ENCODE assay signal across 33 cellular contexts in genomic region chr19:44532819-44533218, GRCh38. TPM values are rescaled to one million over a fixed set of nuclear protein-coding genes. Genes with fewer than 3 reads are reported as not detected.
"Had no signal": no experiment of that assay in that cellular context is flagged by ENCODE, and none has a peak within 500 bp of the region (broad histone marks: within the 10 kb centered on the region; RNA-seq: fewer than 3 reads in every experiment).

No MANE protein-coding gene starts in this region.

- H3K9me3 ChIP-seq: colonic mucosa, esophagus squamous epithelium, gastrocnemius medialis, left lung, lower lobe of right lung, mucosa of descending colon had no signal

- H3K4me3 ChIP-seq: colonic mucosa, esophagus squamous epithelium, gastrocnemius medialis, heart right ventricle, left lung, lower lobe of right lung, mucosa of descending colon had no signal

- H3K27ac ChIP-seq: colonic mucosa, epithelial cell of prostate, esophagus squamous epithelium, gastrocnemius medialis, heart right ventricle, left lung, lower lobe of right lung had no signal

- H3K4me1 ChIP-seq: colonic mucosa, esophagus squamous epithelium, gastrocnemius medialis, heart right ventricle, left lung, lower lobe of right lung had no signal

- H3K27me3 ChIP-seq: colonic mucosa had no signal

- H3K36me3 ChIP-seq: colonic mucosa, esophagus squamous epithelium, gastrocnemius medialis, heart right ventricle, left lung, lower lobe of right lung had no signal

- FAIRE-seq: endometrium, islet of Langerhans had no signal

- ATAC-seq: effector memory CD8-positive, alpha-beta T cell; esophagus mucosa; gastrocnemius medialis; heart right ventricle; left cardiac atrium; left lung; left ventricle myocardium superior; lower lobe of right lung; mucosa of descending colon had no signal

- DNase-seq: colonic mucosa; cortex of kidney; effector CD8-positive, alpha-beta T cell; effector memory CD8-positive, alpha-beta T cell; endodermal cell; erythroblast; esophagus squamous epithelium; foreskin fibroblast; foreskin melanocyte; gastrocnemius medialis; glutamatergic neuron; head of caudate nucleus; heart right ventricle; hippocampal formation; left cardiac atrium; left lung; left ventricle myocardium superior; lower lobe of right lung; mesenchymal stem cell; mucosa of descending colon had no signal

RNA-seq across cellular contexts. Expression of gene CEACAM20, which starts 3.3 kb away (rescaled TPM):
- total RNA-seq: chondrocyte, dermis microvascular lymphatic vessel endothelial cell, endodermal cell, esophagus mucosa, esophagus squamous epithelium, gastrocnemius medialis, glomerular endothelial cell, heart right ventricle, kidney epithelial cell, left cardiac atrium, left lung, left ventricle myocardium superior, lower leg skin, lung microvascular endothelial cell, mesenteric fat pad, mesothelial cell of epicardium, myocyte had no signal
- polyA plus RNA-seq: heart right ventricle had no signal
